ENCODE assay signal across 1 cellular context in genomic region chr19:44207126-44207803, GRCh38.
TF ChIP-seq lines count a peak whose summit lies in the region.

No MANE protein-coding gene starts in this region.

TF ChIP-seq in A549, 52 proteins besides CTCF, POLR2A, EP300 and RAD21 (continued from another document):
- no peak for TF ChIP-seq REST (IDR thresholded peaks at IDR 0.05)
- TF ChIP-seq, protein P1, sequence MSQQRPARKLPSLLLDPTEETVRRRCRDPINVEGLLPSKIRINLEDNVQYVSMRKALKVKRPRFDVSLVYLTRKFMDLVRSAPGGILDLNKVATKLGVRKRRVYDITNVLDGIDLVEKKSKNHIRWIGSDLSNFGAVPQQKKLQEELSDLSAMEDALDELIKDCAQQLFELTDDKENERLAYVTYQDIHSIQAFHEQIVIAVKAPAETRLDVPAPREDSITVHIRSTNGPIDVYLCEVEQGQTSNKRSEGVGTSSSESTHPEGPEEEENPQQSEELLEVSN (IDR thresholded peaks at IDR 0.05; ENCODE audit: borderline replicate concordance, low read depth), result 0 out of 2 replicates have a peak, but pooled peaks have one; percentile 22
- TF ChIP-seq GATA3 (IDR thresholded peaks at IDR 0.05; ENCODE audit: borderline replicate concordance), result peak; percentile 67; the same call in 1 of the 2 replicates
- TF ChIP-seq CEBPB (IDR thresholded peaks at IDR 0.05), result peak in 1 of 2 experiments; percentile 22; a peak in 1 of 4 replicates
- no peak for TF ChIP-seq RFX5 (IDR thresholded peaks at IDR 0.05)
- no peak for TF ChIP-seq HOXA7 (CRISPR knock-in tag; IDR thresholded peaks at IDR 0.05)
